ENCODE assay signal across 18 cellular contexts in the genomic region with DNA sequence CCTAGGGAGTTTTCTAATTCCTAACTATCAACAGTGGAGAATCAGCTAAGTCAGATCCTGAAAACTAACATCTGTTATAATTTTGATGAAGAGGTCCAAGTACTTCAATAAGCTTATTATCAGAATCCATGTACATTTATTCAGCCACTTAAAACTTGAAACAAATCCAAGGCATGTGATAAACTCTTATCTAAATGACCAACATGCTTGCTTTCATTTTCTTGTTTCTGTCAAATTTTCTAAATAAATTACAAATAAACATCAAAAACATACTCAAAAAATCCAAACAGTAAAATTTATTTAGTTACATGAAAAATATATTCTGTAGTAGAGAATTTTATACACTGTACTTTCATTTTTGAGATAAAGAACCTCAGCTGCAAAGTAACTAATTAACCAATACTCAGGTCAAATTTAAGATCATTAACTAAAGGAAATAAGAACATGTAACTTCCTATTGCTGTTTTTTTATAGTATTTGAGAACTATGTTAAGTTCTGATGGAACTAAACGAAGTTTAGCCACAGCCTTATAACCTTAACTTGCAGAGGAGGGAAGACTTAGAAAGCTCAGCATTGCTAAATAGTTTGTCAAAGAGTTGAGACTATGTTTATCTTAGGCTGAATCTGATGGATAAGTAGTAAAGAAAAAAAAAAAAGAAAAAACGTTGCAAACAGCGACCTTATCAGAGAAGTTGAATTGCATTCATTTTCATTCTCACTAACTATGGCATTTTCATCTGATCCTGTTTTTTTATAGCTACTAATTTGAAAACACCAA. TPM values are rescaled to one million over a fixed set of nuclear protein-coding genes. Genes with fewer than 3 reads are reported as not detected.
DNase-seq lines count a peak whose midpoint lies in the region; ATAC-seq, FAIRE-seq and TF ChIP-seq lines count a peak whose summit lies in the region.
"Had no signal": no experiment of that assay in that cellular context is flagged by ENCODE, and none has a peak within 500 bp of the region (broad histone marks: within the 10 kb centered on the region; RNA-seq: fewer than 3 reads in every experiment).

No MANE protein-coding gene starts in this region.

- intact Hi-C loops in PC-9 (cut with micrococcal nuclease; ENCODE audit: unreplicated experiment), result no loop called here

- no peaks in the 10 kb centered on the region for H4K20me1 ChIP-seq in PC-9 (ENCODE audit: insufficient read depth)

- peak; percentile 76 for FAIRE-seq in GM18507 (lab: Jason Lieb, UNC)

- ATAC-seq in stimulated activated naive CD8-positive, alpha-beta T cell treated with anti-CD3 and anti-CD28 coated beads, Interleukin-15, Interleukin-2, amounts not matched to agents 100 U/mL and 50 U/mL, for 24 hours, result no peak
- ATAC-seq: heart left ventricle; natural killer cell treated with Interleukin-12 subunit alpha and Interleukin-12 subunit beta and Interleukin-15 and Interleukin-18, amount 100 ng/mL, for 72 hours had no signal

- WGBS in liver, result 6% methylated on average over 3 of the region's 3 CpGs

- TF ChIP-seq CTCF in liver (IDR thresholded peaks at IDR 0.05; ENCODE audit: low read depth, low read length, missing input control) (no peak), PC-9 (conservative IDR thresholded peaks at IDR 0.05) (no peak), GM10266 (IDR thresholded peaks at IDR 0.05; ENCODE audit: control insufficient read depth, insufficient read depth, low read depth, missing control alignments) (no peak)

- no peaks in the 10 kb centered on the region for H3K9me3 ChIP-seq in duodenal mucosa (ENCODE audit: control insufficient read depth in 1 of 2, low read length in 2 of 2)
- no peaks in the 10 kb centered on the region for H3K9me3 ChIP-seq in liver (ENCODE audit: control insufficient read depth in 4 of 4, low read length in 3 of 4)
- no peaks in the 10 kb centered on the region for H3K9me3 ChIP-seq in PC-9 (ENCODE audit: insufficient read depth, low read depth)
- H3K9me3 ChIP-seq: BE2C, esophagus muscularis mucosa, heart left ventricle, thoracic aorta had no signal

- POLR2A ChIA-PET in PC-9 (lab: Charles Lee; ENCODE audit: unreplicated experiment), result no interaction called here

- CTCF ChIA-PET in PC-9 (lab: Charles Lee), result no interaction called here

- H3K27me3 ChIP-seq in duodenal mucosa (ENCODE audit: control insufficient read depth in 1 of 2, insufficient read depth in 2 of 2, low read length in 2 of 2) (no peaks in the 10 kb centered on the region), liver (ENCODE audit: control insufficient read depth in 4 of 4, insufficient read depth in 4 of 4, low read length in 3 of 4) (no peaks in the 10 kb centered on the region), PC-9 (ENCODE audit: insufficient read depth, low read depth) (no peaks in the 10 kb centered on the region)
- H3K27me3 ChIP-seq: BE2C, esophagus muscularis mucosa, heart left ventricle had no signal

- H2AFZ ChIP-seq in PC-9, result no peak overlapping the region

- no peaks in the 10 kb centered on the region for H3F3A ChIP-seq in PC-9 (ENCODE audit: insufficient read depth, low read depth)

- H3K27ac ChIP-seq in duodenal mucosa (ENCODE audit: low read depth, low read length) (no peak overlapping the region), liver (ENCODE audit: low read depth in 1 of 2, low read length in 2 of 2) (no peak overlapping the region), PC-9 (no peak overlapping the region)
- H3K27ac ChIP-seq: esophagus muscularis mucosa, heart left ventricle, thoracic aorta had no signal

- TF ChIP-seq RAD21 in liver (IDR thresholded peaks at IDR 0.05), result no peak

- no peaks in the 10 kb centered on the region for H3K79me2 ChIP-seq in PC-9 (ENCODE audit: low read depth)

- peaks cover 0 to 8% of the 10 kb centered on the region in 2 donors for H3K4me1 ChIP-seq in duodenal mucosa (ENCODE audit: control insufficient read depth in 1 of 2, insufficient read depth in 2 of 2, low read length in 2 of 2)
- peaks cover 0 to 14% (median 4%) of the 10 kb centered on the region in 4 donors for H3K4me1 ChIP-seq in liver (ENCODE audit: control insufficient read depth in 4 of 4, insufficient read depth in 4 of 4, low read length in 3 of 4)
- H3K4me1 ChIP-seq in PC-9 (replicated peaks; ENCODE audit: insufficient read depth), result no peaks in the 10 kb centered on the region
- H3K4me1 ChIP-seq: esophagus muscularis mucosa had no signal

- H3K4me3 ChIP-seq in duodenal mucosa (ENCODE audit: low read depth in 1 of 2, low read length in 2 of 2) (peak overlapping the region; percentile 48 to 56), liver (ENCODE audit: low read depth in 1 of 3, low read length in 3 of 3) (peak overlapping the region; percentile 4 to 56 (median 44)), PC-9 (no peak overlapping the region)
- H3K4me3 ChIP-seq: esophagus muscularis mucosa, heart left ventricle, thoracic aorta had no signal

- no TSS peak for BruUV-seq in PC-9 (replicated peaks; lab: Mats Ljungman, UMichigan)

- H3K36me3 ChIP-seq in duodenal mucosa (ENCODE audit: control insufficient read depth in 1 of 2, insufficient read depth in 2 of 2, low read length in 2 of 2) (peaks cover 0 to 10% of the 10 kb centered on the region in 2 donors), liver (ENCODE audit: control insufficient read depth in 4 of 4, insufficient read depth in 3 of 4, low read depth in 1 of 4, low read length in 3 of 4) (peaks cover 0 to 11% (median 1%) of the 10 kb centered on the region in 4 donors), PC-9 (ENCODE audit: low read depth) (no peaks in the 10 kb centered on the region)

- no peak overlapping the region for H3K4me2 ChIP-seq in PC-9

- H3K9ac ChIP-seq in duodenal mucosa (ENCODE audit: low read depth in 1 of 2, low read length in 2 of 2) (no peak overlapping the region), liver (ENCODE audit: low read depth in 1 of 2, low read length in 2 of 2) (peak overlapping the region in 1 of 2 donors; percentile 8)

- DNase-seq in GM18507 (ENCODE audit: extremely low spot score, insufficient read length, low read depth) (peak; percentile 2), OCI-M1 (lab: John Stamatoyannopoulos, UW) (peak; percentile 56), PC-9 (no peak), GM10266 (ENCODE audit: extremely low spot score) (no peak)
- no peak for DNase-seq in stimulated activated naive CD8-positive, alpha-beta T cell treated with anti-CD3 and anti-CD28 coated beads, Interleukin-15, Interleukin-2, amounts not matched to agents 100 U/mL and 50 U/mL, for 24 hours
- DNase-seq in activated CD4-positive, alpha-beta T cell treated with anti-CD3 and anti-CD28 coated beads, Interleukin-2, amount 50 U/mL, for 48 hours, result no peak
- DNase-seq: activated CD4-positive, CD25-positive, alpha-beta regulatory T cell; activated CD8-positive, alpha-beta memory T cell treated with anti-CD3 and anti-CD28 coated beads for 24 hours; BE2C; heart left ventricle; NCI-H1436; stimulated activated CD4-positive, alpha-beta T cell treated with anti-CD3 and anti-CD28 coated beads, Interleukin-12 subunit alpha, Interleukin-12 subunit beta, amount 100 ng/mL, for 4 hours; T-helper 1 cell had no signal

- no peaks in the 10 kb centered on the region for H3K9me2 ChIP-seq in PC-9 (ENCODE audit: insufficient read depth)

TF ChIP-seq in liver, 16 proteins besides CTCF, POLR2A, EP300 and RAD21:
- TF ChIP-seq HNF4G (IDR thresholded peaks at IDR 0.05) (no peak), JUND (IDR thresholded peaks at IDR 0.05) (no peak), TAF1 (conservative IDR thresholded peaks at IDR 0.05) (no peak), YY1 (IDR thresholded peaks at IDR 0.05) (no peak), HNF4A (conservative IDR thresholded peaks at IDR 0.05) (no peak)
- TF ChIP-seq, protein P1, sequence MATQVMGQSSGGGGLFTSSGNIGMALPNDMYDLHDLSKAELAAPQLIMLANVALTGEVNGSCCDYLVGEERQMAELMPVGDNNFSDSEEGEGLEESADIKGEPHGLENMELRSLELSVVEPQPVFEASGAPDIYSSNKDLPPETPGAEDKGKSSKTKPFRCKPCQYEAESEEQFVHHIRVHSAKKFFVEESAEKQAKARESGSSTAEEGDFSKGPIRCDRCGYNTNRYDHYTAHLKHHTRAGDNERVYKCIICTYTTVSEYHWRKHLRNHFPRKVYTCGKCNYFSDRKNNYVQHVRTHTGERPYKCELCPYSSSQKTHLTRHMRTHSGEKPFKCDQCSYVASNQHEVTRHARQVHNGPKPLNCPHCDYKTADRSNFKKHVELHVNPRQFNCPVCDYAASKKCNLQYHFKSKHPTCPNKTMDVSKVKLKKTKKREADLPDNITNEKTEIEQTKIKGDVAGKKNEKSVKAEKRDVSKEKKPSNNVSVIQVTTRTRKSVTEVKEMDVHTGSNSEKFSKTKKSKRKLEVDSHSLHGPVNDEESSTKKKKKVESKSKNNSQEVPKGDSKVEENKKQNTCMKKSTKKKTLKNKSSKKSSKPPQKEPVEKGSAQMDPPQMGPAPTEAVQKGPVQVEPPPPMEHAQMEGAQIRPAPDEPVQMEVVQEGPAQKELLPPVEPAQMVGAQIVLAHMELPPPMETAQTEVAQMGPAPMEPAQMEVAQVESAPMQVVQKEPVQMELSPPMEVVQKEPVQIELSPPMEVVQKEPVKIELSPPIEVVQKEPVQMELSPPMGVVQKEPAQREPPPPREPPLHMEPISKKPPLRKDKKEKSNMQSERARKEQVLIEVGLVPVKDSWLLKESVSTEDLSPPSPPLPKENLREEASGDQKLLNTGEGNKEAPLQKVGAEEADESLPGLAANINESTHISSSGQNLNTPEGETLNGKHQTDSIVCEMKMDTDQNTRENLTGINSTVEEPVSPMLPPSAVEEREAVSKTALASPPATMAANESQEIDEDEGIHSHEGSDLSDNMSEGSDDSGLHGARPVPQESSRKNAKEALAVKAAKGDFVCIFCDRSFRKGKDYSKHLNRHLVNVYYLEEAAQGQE (IDR thresholded peaks at IDR 0.05), result no peak
- TF ChIP-seq, protein P2, sequence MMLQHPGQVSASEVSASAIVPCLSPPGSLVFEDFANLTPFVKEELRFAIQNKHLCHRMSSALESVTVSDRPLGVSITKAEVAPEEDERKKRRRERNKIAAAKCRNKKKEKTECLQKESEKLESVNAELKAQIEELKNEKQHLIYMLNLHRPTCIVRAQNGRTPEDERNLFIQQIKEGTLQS (IDR thresholded peaks at IDR 0.05), result no peak

RNA-seq across cellular contexts. Expression of a gene that starts 44.9 kb away (rescaled TPM):
- total RNA-seq in liver (1 to 10 TPM; 6.2 to 7.2 TPM), PC-9 (2021) (3.3 and 4.8 TPM in 2 replicates)
- polyA plus RNA-seq in liver, result 1 to 10 TPM; 2.5 to 3.9 TPM

Comparison
In these comparisons a context has a peak if more than half of its experiments do, and no peak if none do; other contexts are left out.
1. DNase-seq: peak in GM18507 (single experiment) and OCI-M1 (single experiment); none in PC-9 (0 of 2), GM10266 (single experiment), stimulated activated naive CD8-positive, alpha-beta T cell treated with anti-CD3 and anti-CD28 coated beads, Interleukin-15, Interleukin-2, amounts not matched to agents 100 U/mL and 50 U/mL, for 24 hours (single experiment) and activated CD4-positive, alpha-beta T cell treated with anti-CD3 and anti-CD28 coated beads, Interleukin-2, amount 50 U/mL, for 48 hours (0 of 2).